In the genomic region with DNA sequence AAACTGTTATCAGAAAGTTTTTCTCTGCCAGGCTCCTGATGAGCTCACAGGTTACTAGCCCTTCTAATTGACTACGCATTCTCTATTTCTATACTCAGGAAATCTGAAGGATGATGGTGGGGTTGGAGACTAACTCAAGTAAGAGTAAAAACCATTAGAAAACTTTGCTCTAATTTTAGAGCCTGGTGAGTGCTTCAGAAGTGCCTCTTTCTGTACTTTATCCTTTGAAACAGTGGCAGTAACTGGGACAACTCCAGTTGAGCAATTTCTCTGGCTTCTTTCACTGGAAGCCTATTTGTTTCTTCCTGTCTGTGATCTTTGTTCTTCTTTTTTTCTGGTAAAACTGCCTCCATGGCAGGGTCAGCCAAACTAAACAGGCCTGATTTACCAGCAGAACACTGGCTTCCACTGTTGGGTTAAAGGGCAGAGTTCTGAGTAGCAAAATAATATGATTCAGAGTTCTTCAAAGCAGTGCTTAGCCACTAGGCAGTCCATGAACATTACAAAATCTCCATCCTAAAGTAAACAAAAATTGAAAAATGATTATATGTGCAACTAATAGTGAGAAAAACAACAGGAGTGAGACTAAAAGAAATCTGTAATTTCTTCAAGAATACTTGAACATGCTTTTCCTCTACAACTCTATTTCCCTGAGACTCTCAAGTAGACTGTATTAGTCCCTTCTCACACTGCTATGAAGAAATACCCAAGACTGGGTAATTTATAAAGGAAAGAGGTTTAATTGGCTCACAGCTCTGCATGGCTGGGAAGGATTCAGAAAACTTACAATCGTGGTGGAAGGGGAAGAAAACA, we compare ENCODE assay signal across 11 cellular contexts.
DNase-seq lines count a peak whose midpoint lies in the region; ATAC-seq and TF ChIP-seq lines count a peak whose summit lies in the region.
"Had no signal": no experiment of that assay in that cellular context is flagged by ENCODE, and none has a peak within 500 bp of the region (broad histone marks: within the 10 kb centered on the region; RNA-seq: fewer than 3 reads in every experiment).

No MANE protein-coding gene starts in this region.

- H3K4me1 ChIP-seq in smooth muscle cell (ENCODE audit: low read depth): no peaks in the 10 kb centered on the region

- H3F3A ChIP-seq in smooth muscle cell (ENCODE audit: low read depth): peaks cover 10% of the 10 kb centered on the region

- no peak overlapping the region for H3K9ac ChIP-seq in smooth muscle cell (ENCODE audit: low read depth)

- peak overlapping the region; percentile 35 for H3K4me2 ChIP-seq in smooth muscle cell

- no peaks in the 10 kb centered on the region for H4K20me1 ChIP-seq in smooth muscle cell (ENCODE audit: low read depth)

- ATAC-seq in left lobe of liver (peak; percentile 93), HG02763 (IDR thresholded peaks at IDR 0.05; ENCODE audit: unreplicated experiment) (no peak), HG03159 (IDR thresholded peaks at IDR 0.05; ENCODE audit: unreplicated experiment) (no peak)
- ATAC-seq: activated T-helper 17 cell treated with anti-CD3 and anti-CD28 coated beads, Interleukin-2, amount 50 U/mL, for 72 hours had no signal

- no peaks in the 10 kb centered on the region for H3K27me3 ChIP-seq in smooth muscle cell (ENCODE audit: low read depth)

- DNase-seq in HPDE6-E6E7 (ENCODE audit: extremely low spot score): peak; percentile 32
- peak; percentile 58 to 69 for DNase-seq in dermis microvascular lymphatic vessel endothelial cell (ENCODE audit: low read depth in 2 of 2)
- DNase-seq in left lobe of liver (ENCODE audit: low spot score): peak; percentile 88
- no peak for DNase-seq in smooth muscle cell (lab: John Stamatoyannopoulos, UW; ENCODE audit: unreplicated experiment)
- no peak for DNase-seq in NOMO-1 treated with DMSO at 0.1 percent for 48 hours (lab: John Stamatoyannopoulos, UW; ENCODE audit: unreplicated experiment)
- no peak for DNase-seq in 8988T
- DNase-seq: CD4-positive, alpha-beta memory T cell; NCI-H2029 treated with DMSO at 0.1 percent for 48 hours had no signal

- H3K36me3 ChIP-seq in smooth muscle cell (ENCODE audit: low read depth): no peaks in the 10 kb centered on the region

- no peaks in the 10 kb centered on the region for H3K79me2 ChIP-seq in smooth muscle cell (ENCODE audit: low read depth)

- peak overlapping the region; percentile 70 for H3K27ac ChIP-seq in smooth muscle cell (ENCODE audit: low read depth)

- 31% methylated on average over 2 of the region's 2 CpGs for WGBS in smooth muscle cell (ENCODE audit: low lambda C conversion rate)

- TF ChIP-seq CTCF in smooth muscle cell (IDR thresholded peaks at IDR 0.05; ENCODE audit: borderline replicate concordance, insufficient read depth, poor library complexity, severe bottlenecking): no peak

- no peaks in the 10 kb centered on the region for H3K9me3 ChIP-seq in smooth muscle cell (replicated peaks; ENCODE audit: low read depth)

- H3K4me3 ChIP-seq in smooth muscle cell: no peak overlapping the region

- H2AFZ ChIP-seq in smooth muscle cell (ENCODE audit: low read depth): peak overlapping the region; percentile 85

Comparison
In these comparisons a context has a peak if more than half of its experiments do, and no peak if none do; other contexts are left out.
1. DNase-seq: peak in HPDE6-E6E7 (single experiment), dermis microvascular lymphatic vessel endothelial cell (2 of 2) and left lobe of liver (single experiment); none in smooth muscle cell (single experiment), NOMO-1 treated with DMSO at 0.1 percent for 48 hours (single experiment) and 8988T (single experiment).